ENCODE assay signal across 27 cellular contexts in the genomic region with DNA sequence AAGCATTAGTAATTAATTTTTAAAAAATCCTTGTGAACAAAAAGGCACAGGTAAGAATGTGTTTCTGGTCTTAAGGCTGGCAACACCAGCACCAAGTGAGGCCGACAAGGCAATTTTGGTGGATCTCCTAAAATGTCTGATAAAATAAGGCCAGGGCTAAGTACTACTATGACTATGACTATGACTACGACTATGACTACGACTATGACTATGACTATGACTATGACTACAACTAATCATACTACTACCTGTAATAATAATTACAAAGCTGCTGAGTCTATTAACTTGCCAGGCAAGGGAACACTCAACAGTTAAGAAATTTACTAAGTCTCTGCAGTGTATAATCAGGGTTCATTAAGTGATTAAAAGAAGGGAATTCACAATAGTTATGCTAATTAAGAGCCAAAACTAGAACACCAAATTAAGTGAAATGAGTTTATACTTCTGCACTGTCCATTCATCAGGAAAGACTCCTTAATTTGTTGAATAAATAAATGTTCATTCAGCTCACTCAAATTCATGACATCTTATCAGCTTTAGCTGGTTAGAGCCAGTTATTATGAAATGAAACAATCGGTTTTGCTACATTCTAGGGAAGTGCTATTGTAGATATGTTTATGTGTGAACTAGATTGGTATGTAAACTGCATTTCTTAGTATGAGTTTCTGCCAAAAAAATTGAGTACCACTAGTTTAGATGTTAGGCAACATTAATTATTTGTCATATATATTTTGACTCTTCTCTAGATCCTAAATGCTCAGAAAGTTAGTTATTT.
DNase-seq lines count a peak whose midpoint lies in the region; ATAC-seq, FAIRE-seq and TF ChIP-seq lines count a peak whose summit lies in the region.
"Had no signal": no experiment of that assay in that cellular context is flagged by ENCODE, and none has a peak within 500 bp of the region (broad histone marks: within the 10 kb centered on the region; RNA-seq: fewer than 3 reads in every experiment).

No MANE protein-coding gene starts in this region.

- H3K4me3 ChIP-seq in kidney (ENCODE audit: low read length in 2 of 2) (no peak overlapping the region), PC-9 (no peak overlapping the region)
- H3K4me3 ChIP-seq: HAP-1, SK-N-MC, tibial nerve had no signal

- CTCF ChIA-PET in RWPE1 (lab: Yijun Ruan, JAX) (no interaction called here), PC-9 (lab: Charles Lee) (no interaction called here), HEK293T (lab: Yijun Ruan, JAX) (no interaction called here)

- H3K9me2 ChIP-seq in PC-9 (ENCODE audit: insufficient read depth), result no peaks in the 10 kb centered on the region

- no peaks in the 10 kb centered on the region for H3K79me2 ChIP-seq in PC-9 (ENCODE audit: low read depth)

- no TSS peak for BruUV-seq in PC-9 (replicated peaks; lab: Mats Ljungman, UMichigan)

- H3K9me3 ChIP-seq in kidney (ENCODE audit: control insufficient read depth in 1 of 2, low read length in 2 of 2) (no peaks in the 10 kb centered on the region), PC-9 (ENCODE audit: insufficient read depth, low read depth) (no peaks in the 10 kb centered on the region)
- H3K9me3 ChIP-seq: BE2C, HAP-1, tibial nerve had no signal

- FAIRE-seq in G401.6 (lab: Jason Lieb, UNC), result peak; percentile 92
- peak; percentile 43 for FAIRE-seq in colon (lab: Jason Lieb, UNC)
- FAIRE-seq in kidney (lab: Jason Lieb, UNC), result peak; percentile 30
- FAIRE-seq: GM12892 had no signal

- H3K27me3 ChIP-seq in PC-9 (ENCODE audit: insufficient read depth, low read depth), result no peaks in the 10 kb centered on the region
- H3K27me3 ChIP-seq: BE2C, tibial nerve had no signal

- H3F3A ChIP-seq in PC-9 (ENCODE audit: insufficient read depth, low read depth), result no peaks in the 10 kb centered on the region

- H3K36me3 ChIP-seq in kidney (ENCODE audit: control insufficient read depth in 1 of 2, insufficient read depth in 2 of 2, low read length in 2 of 2) (no peaks in the 10 kb centered on the region), PC-9 (ENCODE audit: low read depth) (no peaks in the 10 kb centered on the region)
- H3K36me3 ChIP-seq: BE2C, HAP-1, tibial nerve had no signal

- H4K20me1 ChIP-seq in PC-9 (ENCODE audit: insufficient read depth), result no peaks in the 10 kb centered on the region; the same call in 1 of the 2 replicates

- ATAC-seq in HG03045 (IDR thresholded peaks at IDR 0.05; ENCODE audit: unreplicated experiment), result no peak
- ATAC-seq: CD8-positive, alpha-beta T cell; esophagus mucosa; left lobe of liver had no signal

- H3K4me1 ChIP-seq in kidney (ENCODE audit: control insufficient read depth in 1 of 2, insufficient read depth in 1 of 2, low read depth in 1 of 2, low read length in 2 of 2) (no peaks in the 10 kb centered on the region), PC-9 (replicated peaks; ENCODE audit: insufficient read depth) (no peaks in the 10 kb centered on the region)
- H3K4me1 ChIP-seq: BE2C, HAP-1, tibial nerve had no signal

- peak; percentile 3 for DNase-seq in RWPE1 (ENCODE audit: low spot score)
- no peak for DNase-seq in kidney
- no peak for DNase-seq in PC-9
- DNase-seq in HEK293T (ENCODE audit: extremely low spot score), result no peak
- no peak for DNase-seq in stimulated activated CD4-positive, alpha-beta T cell treated with anti-CD3 and anti-CD28 coated beads, Interleukin-1b, Interleukin-23, amount 100 ng/mL, for 48 hours
- DNase-seq: ACHN; activated CD4-positive, alpha-beta memory T cell treated with anti-CD3 and anti-CD28 coated beads, Interleukin-2, amount 10 ng/mL, durations not matched to agents 7 days and 5 days; activated CD4-positive, alpha-beta T cell treated with anti-CD3 and anti-CD28 coated beads for 1 hour; activated CD8-positive, alpha-beta memory T cell treated with anti-CD3 and anti-CD28 coated beads, Interleukin-2, amount 50 U/mL, for 4 hours; activated naive CD4-positive, alpha-beta T cell treated with anti-CD3 and anti-CD28 coated beads, Interleukin-2, amount 50 U/mL, for 16 hours; BE2C; CD8-positive, alpha-beta T cell; cortex of kidney; DMS 273 treated with DMSO at 0.1 percent for 48 hours; hypothalamus; NCI-H146; nephron progenitor cell; stimulated activated CD4-positive, alpha-beta T cell treated with anti-CD3 and anti-CD28 coated beads, Interleukin-4, amount 100 ng/mL, for 4 hours had no signal

- no peak overlapping the region for H3K9ac ChIP-seq in kidney (ENCODE audit: low read length in 2 of 2)

- no peak for TF ChIP-seq CTCF in RWPE1 (conservative IDR thresholded peaks at IDR 0.05; ENCODE audit: low read depth)
- no peak for TF ChIP-seq CTCF in kidney (IDR thresholded peaks at IDR 0.05; ENCODE audit: borderline replicate concordance, extremely low read depth, insufficient read depth)
- no peak for TF ChIP-seq CTCF in PC-9 (conservative IDR thresholded peaks at IDR 0.05)

- H2AFZ ChIP-seq in PC-9, result no peak overlapping the region

- H3K27ac ChIP-seq in RWPE1 (no peak overlapping the region), kidney (ENCODE audit: low read depth in 2 of 2, low read length in 2 of 2) (no peak overlapping the region), PC-9 (no peak overlapping the region)
- H3K27ac ChIP-seq: SK-N-MC, tibial nerve had no signal

- H3K4me2 ChIP-seq in PC-9, result no peak overlapping the region

- intact Hi-C loops in kidney (cut with DNase I), result no loop called here
- intact Hi-C loops in PC-9 (cut with micrococcal nuclease; ENCODE audit: unreplicated experiment), result no loop called here

- POLR2A ChIA-PET in RWPE1 (lab: Yijun Ruan, JAX; ENCODE audit: low non-redundant PET), result interaction anchor here (0.6 kb wide), 1 partner anchor 12 kb away, joined by 3 read pairs; no protein-coding TSS in a partner anchor
- POLR2A ChIA-PET in PC-9 (lab: Charles Lee; ENCODE audit: unreplicated experiment), result no interaction called here
- POLR2A ChIA-PET in HEK293T (lab: Yijun Ruan, JAX), result no interaction called here

TF ChIP-seq in HEK293T, 16 proteins besides CTCF, POLR2A, EP300 and RAD21:
- TF ChIP-seq LEF1 (IDR thresholded peaks at IDR 0.05; ENCODE audit: borderline replicate concordance) (no peak), BHLHE40 (IDR thresholded peaks at IDR 0.05; ENCODE audit: borderline replicate concordance) (no peak), SUZ12 (IDR thresholded peaks at IDR 0.05) (no peak), L3MBTL2 (conservative IDR thresholded peaks at IDR 0.05) (no peak), CTBP1 (IDR thresholded peaks at IDR 0.05; ENCODE audit: borderline replicate concordance) (no peak), FOXM1 (IDR thresholded peaks at IDR 0.05; ENCODE audit: borderline replicate concordance) (no peak), HDGF (IDR thresholded peaks at IDR 0.05; ENCODE audit: borderline replicate concordance) (no peak), TARDBP (IDR thresholded peaks at IDR 0.05) (no peak), NFRKB (IDR thresholded peaks at IDR 0.05) (no peak), FOXK2 (IDR thresholded peaks at IDR 0.05) (no peak), ZNF384 (IDR thresholded peaks at IDR 0.05) (no peak), ARNT (IDR thresholded peaks at IDR 0.05) (no peak), ELF4 (IDR thresholded peaks at IDR 0.05) (no peak), SP1 (IDR thresholded peaks at IDR 0.05) (no peak), FOXA1 (IDR thresholded peaks at IDR 0.05) (no peak)
- TF ChIP-seq, protein P1, sequence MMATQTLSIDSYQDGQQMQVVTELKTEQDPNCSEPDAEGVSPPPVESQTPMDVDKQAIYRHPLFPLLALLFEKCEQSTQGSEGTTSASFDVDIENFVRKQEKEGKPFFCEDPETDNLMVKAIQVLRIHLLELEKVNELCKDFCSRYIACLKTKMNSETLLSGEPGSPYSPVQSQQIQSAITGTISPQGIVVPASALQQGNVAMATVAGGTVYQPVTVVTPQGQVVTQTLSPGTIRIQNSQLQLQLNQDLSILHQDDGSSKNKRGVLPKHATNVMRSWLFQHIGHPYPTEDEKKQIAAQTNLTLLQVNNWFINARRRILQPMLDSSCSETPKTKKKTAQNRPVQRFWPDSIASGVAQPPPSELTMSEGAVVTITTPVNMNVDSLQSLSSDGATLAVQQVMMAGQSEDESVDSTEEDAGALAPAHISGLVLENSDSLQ (IDR thresholded peaks at IDR 0.05), result no peak
